8 cellular contexts compared by ENCODE assay signal in the genomic region with DNA sequence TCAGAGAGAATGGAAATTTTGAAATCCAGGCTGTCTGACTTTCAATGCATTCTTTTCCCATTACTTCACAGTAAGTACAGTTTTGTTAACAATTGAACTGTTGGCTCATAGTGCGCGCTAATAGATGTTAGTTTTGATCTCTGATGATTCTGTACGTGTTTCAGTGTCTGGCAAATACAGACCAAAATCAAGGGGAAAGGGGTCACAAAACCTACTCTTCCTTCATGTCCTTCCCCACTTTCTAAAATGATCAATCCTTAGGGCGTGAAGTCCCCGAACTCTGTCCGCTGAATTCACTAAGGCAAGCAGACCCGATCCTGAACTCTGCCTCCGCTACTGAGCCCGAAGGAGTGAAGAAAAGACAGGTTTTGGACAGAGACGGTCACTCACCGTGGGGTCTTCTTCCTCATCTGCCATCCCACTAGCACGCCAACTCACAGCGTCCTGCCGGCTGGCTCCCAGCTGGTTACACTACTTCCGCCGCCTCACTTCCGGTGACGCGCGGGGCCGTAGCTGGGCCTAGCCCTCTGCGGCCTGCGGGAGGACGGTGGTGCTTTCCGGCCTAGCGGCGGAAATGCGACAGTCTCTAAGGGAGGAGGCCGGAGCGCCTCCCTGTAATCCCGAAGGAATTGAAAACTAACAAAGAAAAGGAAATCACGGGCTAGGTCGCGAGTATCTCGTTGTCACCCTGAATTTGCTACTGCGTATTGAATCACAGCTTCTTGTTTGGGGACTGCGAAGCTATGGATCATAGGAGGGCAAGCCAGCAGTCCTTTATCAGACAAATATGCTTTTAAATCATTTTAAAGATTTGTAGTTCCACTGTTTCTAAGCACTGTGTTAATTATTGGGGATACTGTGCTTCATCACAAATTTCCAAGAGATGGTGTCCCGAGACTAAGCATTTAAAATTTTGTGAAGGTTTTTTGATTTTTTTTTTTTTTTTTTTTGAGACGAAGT. TPM values are rescaled to one million over a fixed set of nuclear protein-coding genes. Genes with fewer than 3 reads are reported as not detected.
DNase-seq lines count a peak whose midpoint lies in the region; ATAC-seq and TF ChIP-seq lines count a peak whose summit lies in the region.

A gene with protein sequence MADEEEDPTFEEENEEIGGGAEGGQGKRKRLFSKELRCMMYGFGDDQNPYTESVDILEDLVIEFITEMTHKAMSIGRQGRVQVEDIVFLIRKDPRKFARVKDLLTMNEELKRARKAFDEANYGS (minus strand): TSS at position 473 of the 960 bp plus-strand sequence. CDS start 56 bp downstream, at position 417.

- TF ChIP-seq CTCF in ascending aorta (IDR thresholded peaks at IDR 0.05) (peak in 2 of 3 experiments; percentile 38 to 45), vagina (IDR thresholded peaks at IDR 0.05) (peak; percentile 16 to 36 (median 23))

- H3K27me3 ChIP-seq in ascending aorta = no peaks in the 10 kb centered on the region
- no peaks in the 10 kb centered on the region for H3K27me3 ChIP-seq in right cardiac atrium (ENCODE audit: control insufficient read depth, insufficient read depth)
- no peaks in the 10 kb centered on the region for H3K27me3 ChIP-seq in vagina

- DNase-seq in NCI-H187 (lab: John Stamatoyannopoulos, UW) = peak; percentile 73 to 79
- DNase-seq in T-helper 2 cell treated with Interferon-gamma antibody and Interleukin-4, amounts not matched to agents 5 μg/mL and 100 μg/mL, for 36 hours (ENCODE audit: low spot score) = peak; percentile 91
- peak; percentile 76 to 98 for DNase-seq in ascending aorta (ENCODE audit: low spot score in 2 of 2)
- peak; percentile 97 to 98 (median 98) for DNase-seq in right cardiac atrium
- peak; percentile 95 for DNase-seq in putamen (ENCODE audit: low spot score)
- DNase-seq in vagina (ENCODE audit: extremely low spot score in 2 of 2) = peak in 1 of 2 donors; percentile 93

- H3K36me3 Mint-ChIP-seq in T-helper 2 cell treated with Interferon-gamma antibody and Interleukin-4, amounts not matched to agents 5 μg/mL and 100 μg/mL, for 36 hours (ENCODE audit: low read depth) = peaks cover 10% of the 10 kb centered on the region

- peaks cover 9% of the 10 kb centered on the region for H3K4me1 Mint-ChIP-seq in T-helper 2 cell treated with Interferon-gamma antibody and Interleukin-4, amounts not matched to agents 5 μg/mL and 100 μg/mL, for 36 hours (ENCODE audit: low read depth)

- H3K4me3 ChIP-seq in ascending aorta (peak within 1 kb of the TSS; percentile 60 to 76), right cardiac atrium (ENCODE audit: low read length) (peak within 1 kb of the TSS; percentile 99), vagina (peak within 1 kb of the TSS; percentile 70 to 83)

- H3K9me3 ChIP-seq in ascending aorta (no peaks in the 10 kb centered on the region), right cardiac atrium (ENCODE audit: control insufficient read depth, low read length) (no peaks in the 10 kb centered on the region), vagina (no peaks in the 10 kb centered on the region)

- peaks cover 3 to 12% of the 10 kb centered on the region in 2 donors for H3K36me3 ChIP-seq in ascending aorta
- H3K36me3 ChIP-seq in vagina = no peaks in the 10 kb centered on the region

- peak in 1 of 2 donors; percentile 82 for TF ChIP-seq POLR2A in vagina (IDR thresholded peaks at IDR 0.05)

- peaks cover 4 to 18% of the 10 kb centered on the region in 2 donors for H3K4me1 ChIP-seq in ascending aorta
- H3K4me1 ChIP-seq in right cardiac atrium (ENCODE audit: control insufficient read depth, insufficient read depth, low read length) = no peaks in the 10 kb centered on the region
- H3K4me1 ChIP-seq in vagina = peaks cover 19% of the 10 kb centered on the region

- no peaks in the 10 kb centered on the region for H3K27me3 Mint-ChIP-seq in T-helper 2 cell treated with Interferon-gamma antibody and Interleukin-4, amounts not matched to agents 5 μg/mL and 100 μg/mL, for 36 hours (ENCODE audit: low read depth)

- peak within 1 kb of the TSS; percentile 94 for H3K27ac Mint-ChIP-seq in T-helper 2 cell treated with Interferon-gamma antibody and Interleukin-4, amounts not matched to agents 5 μg/mL and 100 μg/mL, for 36 hours

- H3K4me3 Mint-ChIP-seq in T-helper 2 cell treated with Interferon-gamma antibody and Interleukin-4, amounts not matched to agents 5 μg/mL and 100 μg/mL, for 36 hours = peak within 1 kb of the TSS; percentile 99

- ATAC-seq in GM18499 (IDR thresholded peaks at IDR 0.05; ENCODE audit: insufficient read depth, unreplicated experiment) = peak; percentile 92
- peak; percentile 96 for ATAC-seq in HG02938 (IDR thresholded peaks at IDR 0.05; ENCODE audit: unreplicated experiment)
- peak; percentile 99 for ATAC-seq in right cardiac atrium

- H3K27ac ChIP-seq in ascending aorta = peak within 1 kb of the TSS; percentile 82 to 89
- H3K27ac ChIP-seq in right cardiac atrium (ENCODE audit: low read length) = peak within 1 kb of the TSS; percentile 99
- H3K27ac ChIP-seq in vagina = peak within 1 kb of the TSS; percentile 89

- intact Hi-C loops in ascending aorta (cut with DNase I) (loop anchor here (1.0 to 5.0 kb wide), 6 partner anchors 15 to 321 kb away; a partner anchor contains a TSS), right cardiac atrium (cut with DNase I) (no loop called here), vagina (cut with DNase I) (no loop called here)

- H3K9me3 Mint-ChIP-seq in T-helper 2 cell treated with Interferon-gamma antibody and Interleukin-4, amounts not matched to agents 5 μg/mL and 100 μg/mL, for 36 hours = no peaks in the 10 kb centered on the region

- WGBS in right cardiac atrium = 4% methylated on average over 39 of the region's 39 CpGs

RNA-seq across cellular contexts. Expression of the gene that starts here (rescaled TPM):
- total RNA-seq in ascending aorta (9.3 TPM), right cardiac atrium (10 to 100 TPM; 59.2 to 67.3 (median 64.5) TPM), vagina (28.7 TPM)
- polyA plus RNA-seq in right cardiac atrium = 56.7 TPM
